Comparison of ENCODE assay signal across 11 cellular contexts in the genomic region with DNA sequence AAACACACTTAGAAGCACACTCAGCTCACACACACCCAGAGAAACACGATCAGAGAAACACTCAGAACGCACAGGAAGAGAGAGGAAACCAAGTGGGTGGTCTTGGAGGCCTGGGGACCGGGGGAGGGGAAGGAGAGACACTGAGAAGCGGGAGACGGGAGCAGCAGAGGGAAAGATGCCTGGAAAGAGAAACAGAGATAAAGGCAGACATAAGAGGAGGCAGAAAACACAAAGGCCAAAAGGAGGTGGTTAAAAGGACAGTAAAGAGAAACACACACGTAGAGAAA. TPM values are rescaled to one million over a fixed set of nuclear protein-coding genes. Genes with fewer than 3 reads are reported as not detected.
DNase-seq lines count a peak whose midpoint lies in the region; ATAC-seq and TF ChIP-seq lines count a peak whose summit lies in the region.
"Had no signal": no experiment of that assay in that cellular context is flagged by ENCODE, and none has a peak within 500 bp of the region (broad histone marks: within the 10 kb centered on the region; RNA-seq: fewer than 3 reads in every experiment).

No MANE protein-coding gene starts in this region.

- 36 to 40% methylated on average over 6 of the region's 6 CpGs for WGBS in thyroid gland, 2 donors

- peak; percentile 29 for ATAC-seq in WTC11
- no peak for ATAC-seq in naive thymus-derived CD4-positive, alpha-beta T cell

- DNase-seq in WTC11 (ENCODE audit: low spot score) (peak; percentile 28), hepatic stellate cell (ENCODE audit: low spot score) (peak; percentile 38), amygdala (lab: John Stamatoyannopoulos, UW) (no peak), head of caudate nucleus (no peak), thyroid gland (no peak)
- no peak for DNase-seq in naive thymus-derived CD4-positive, alpha-beta T cell
- DNase-seq: cerebellar nuclear complex, DMS53, NCI-H187 had no signal

- H3K9me3 Mint-ChIP-seq in WTC11, result peaks cover 13% of the 10 kb centered on the region
- no peaks in the 10 kb centered on the region for H3K9me3 Mint-ChIP-seq in naive thymus-derived CD4-positive, alpha-beta T cell

- H3K9ac ChIP-seq in BLaER1 (peak overlapping the region; percentile 77; the same call in 1 of the 2 replicates), rectal smooth muscle tissue (ENCODE audit: low read length) (no peak overlapping the region)

- intact Hi-C loops in head of caudate nucleus (cut with DNase I) (no loop called here), thyroid gland (cut with DNase I) (no loop called here)
- intact Hi-C loops in naive thymus-derived CD4-positive, alpha-beta T cell (cut with micrococcal nuclease), result no loop called here

- H3K36me3 ChIP-seq in BLaER1 (peaks cover 18% of the 10 kb centered on the region), rectal smooth muscle tissue (ENCODE audit: control insufficient read depth, insufficient read depth, low read length) (no peaks in the 10 kb centered on the region), thyroid gland (no peaks in the 10 kb centered on the region)
- H3K36me3 ChIP-seq in naive thymus-derived CD4-positive, alpha-beta T cell (ENCODE audit: control insufficient read depth in 2 of 3, insufficient read depth in 3 of 3, low read length in 3 of 3), result no peaks in the 10 kb centered on the region

- H3K27me3 Mint-ChIP-seq in WTC11 (ENCODE audit: low read depth), result peaks cover 5% of the 10 kb centered on the region; the same call in 1 of the 2 replicates
- H3K27me3 Mint-ChIP-seq in naive thymus-derived CD4-positive, alpha-beta T cell, result peaks cover 36 to 56% (median 42%) of the 10 kb centered on the region in 5 donors

- peaks cover 16% of the 10 kb centered on the region for H3K36me3 Mint-ChIP-seq in WTC11
- H3K36me3 Mint-ChIP-seq in naive thymus-derived CD4-positive, alpha-beta T cell, result no peaks in the 10 kb centered on the region

- no peak overlapping the region for H3K27ac Mint-ChIP-seq in WTC11
- no peak overlapping the region for H3K27ac Mint-ChIP-seq in naive thymus-derived CD4-positive, alpha-beta T cell

- H4K20me1 ChIP-seq in BLaER1, result no peaks in the 10 kb centered on the region

- H3K9me3 ChIP-seq in BLaER1 (no peaks in the 10 kb centered on the region), thyroid gland (no peaks in the 10 kb centered on the region)
- no peaks in the 10 kb centered on the region for H3K9me3 ChIP-seq in naive thymus-derived CD4-positive, alpha-beta T cell (ENCODE audit: control insufficient read depth in 2 of 3, low read length in 3 of 3)

- POLR2A ChIA-PET in WTC11 (lab: Charles Lee), result interaction anchor here (0.6 kb wide), 2 partner anchors 129 to 142 kb away, joined by 3 to 6 read pairs; no protein-coding TSS in a partner anchor
- POLR2A ChIA-PET in naive thymus-derived CD4-positive, alpha-beta T cell (lab: Charles Lee), result no interaction called here

- peak overlapping the region; percentile 74 for H3K4me3 ChIP-seq in BLaER1
- H3K4me3 ChIP-seq in rectal smooth muscle tissue (ENCODE audit: low read length), result peak overlapping the region; percentile 69
- H3K4me3 ChIP-seq in thyroid gland (replicated peaks in 1 of 3), result peak overlapping the region in 1 of 3 donors; percentile 65
- H3K4me3 ChIP-seq in naive thymus-derived CD4-positive, alpha-beta T cell (ENCODE audit: low read length), result no peak overlapping the region

- TF ChIP-seq CTCF in WTC11 (IDR thresholded peaks at IDR 0.05) (no peak), thyroid gland (IDR thresholded peaks at IDR 0.05) (no peak)

- peaks cover 33% of the 10 kb centered on the region for H3K27me3 ChIP-seq in BLaER1
- H3K27me3 ChIP-seq in rectal smooth muscle tissue (ENCODE audit: control insufficient read depth, insufficient read depth, low read length), result no peaks in the 10 kb centered on the region
- no peaks in the 10 kb centered on the region for H3K27me3 ChIP-seq in thyroid gland
- peaks cover 0 to 13% of the 10 kb centered on the region in 2 donors for H3K27me3 ChIP-seq in naive thymus-derived CD4-positive, alpha-beta T cell (ENCODE audit: control insufficient read depth in 2 of 2, insufficient read depth in 2 of 2, low read length in 2 of 2)

- H3K4me3 Mint-ChIP-seq in WTC11, result no peak overlapping the region
- no peak overlapping the region for H3K4me3 Mint-ChIP-seq in naive thymus-derived CD4-positive, alpha-beta T cell

- TF ChIP-seq POLR2A in thyroid gland (IDR thresholded peaks at IDR 0.05), result no peak

- CTCF ChIA-PET in WTC11 (lab: Charles Lee), result interaction anchor here (0.7 to 3.0 kb wide), 6 partner anchors 8 to 109 kb away, joined by 4 to 26 read pairs (median 8); a partner anchor contains a TSS
- CTCF ChIA-PET in naive thymus-derived CD4-positive, alpha-beta T cell (lab: Charles Lee), result interaction anchor here (1.3 kb wide), 1 partner anchor 52 kb away, joined by 3 read pairs; a partner anchor contains a TSS

- H3K4me2 ChIP-seq in BLaER1, result peak overlapping the region; percentile 88

- peaks cover 12% of the 10 kb centered on the region for H3K4me1 Mint-ChIP-seq in WTC11
- H3K4me1 Mint-ChIP-seq in naive thymus-derived CD4-positive, alpha-beta T cell, result no peaks in the 10 kb centered on the region

- H3K4me1 ChIP-seq in BLaER1, result peaks cover 23% of the 10 kb centered on the region
- no peaks in the 10 kb centered on the region for H3K4me1 ChIP-seq in rectal smooth muscle tissue (ENCODE audit: control insufficient read depth, insufficient read depth, low read length)
- H3K4me1 ChIP-seq in thyroid gland, result peaks cover 10 to 12% of the 10 kb centered on the region in 2 donors
- H3K4me1 ChIP-seq in naive thymus-derived CD4-positive, alpha-beta T cell (ENCODE audit: control insufficient read depth in 2 of 2, insufficient read depth in 2 of 2, low read length in 2 of 2), result no peaks in the 10 kb centered on the region

- H3K27ac ChIP-seq in BLaER1 (no peak overlapping the region), rectal smooth muscle tissue (ENCODE audit: low read depth, low read length) (no peak overlapping the region), thyroid gland (no peak overlapping the region)
- no peak overlapping the region for H3K27ac ChIP-seq in naive thymus-derived CD4-positive, alpha-beta T cell (ENCODE audit: low read depth, low read length)

TF ChIP-seq in WTC11, 78 proteins besides CTCF, POLR2A, EP300 and RAD21:
- TF ChIP-seq, protein P1, sequence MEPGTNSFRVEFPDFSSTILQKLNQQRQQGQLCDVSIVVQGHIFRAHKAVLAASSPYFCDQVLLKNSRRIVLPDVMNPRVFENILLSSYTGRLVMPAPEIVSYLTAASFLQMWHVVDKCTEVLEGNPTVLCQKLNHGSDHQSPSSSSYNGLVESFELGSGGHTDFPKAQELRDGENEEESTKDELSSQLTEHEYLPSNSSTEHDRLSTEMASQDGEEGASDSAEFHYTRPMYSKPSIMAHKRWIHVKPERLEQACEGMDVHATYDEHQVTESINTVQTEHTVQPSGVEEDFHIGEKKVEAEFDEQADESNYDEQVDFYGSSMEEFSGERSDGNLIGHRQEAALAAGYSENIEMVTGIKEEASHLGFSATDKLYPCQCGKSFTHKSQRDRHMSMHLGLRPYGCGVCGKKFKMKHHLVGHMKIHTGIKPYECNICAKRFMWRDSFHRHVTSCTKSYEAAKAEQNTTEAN (CRISPR knock-in tag; IDR thresholded peaks at IDR 0.05), result peak; percentile 78; the same call in 1 of the 2 replicates
- TF ChIP-seq ZNF671 (CRISPR knock-in tag; IDR thresholded peaks at IDR 0.05), result no peak

RNA-seq across cellular contexts. Expression of a gene that starts 1.3 kb away (rescaled TPM):
- total RNA-seq in WTC11 (2021), result 66.0 to 70.3 TPM (median 69.8 TPM) in 3 replicates
- total RNA-seq in thyroid gland, result 100 to 1,000 TPM in 1 of 4 donors, 10 to 100 TPM in 3; 57.0 to 121 (median 74.8) TPM
- total RNA-seq in naive thymus-derived CD4-positive, alpha-beta T cell, result 1 to 10 TPM in 1 of 5 experiments, under 1 TPM in 1, not detected in 3; 0.73 to 1.6 TPM
- polyA plus RNA-seq in naive thymus-derived CD4-positive, alpha-beta T cell, result not detected

RNA-seq across cellular contexts. Expression of a gene that starts 52.3 kb away (rescaled TPM):
- total RNA-seq in WTC11 (2021) (26.5 to 29.9 TPM (median 28.9 TPM) in 3 replicates), thyroid gland (100 to 1,000 TPM in 2 of 4 donors, 10 to 100 TPM in 2; 91.9 to 143 (median 97.8) TPM)
- total RNA-seq in naive thymus-derived CD4-positive, alpha-beta T cell, result 1 to 10 TPM; 2.2 to 8.0 (median 6.9) TPM
- polyA plus RNA-seq in naive thymus-derived CD4-positive, alpha-beta T cell, result 1 to 10 TPM in 1 of 2 donors, under 1 TPM in 1; 0.93 to 2.6 TPM

Comparison
In these comparisons a context has a peak if more than half of its experiments do, and no peak if none do; other contexts are left out.
1. DNase-seq: peak in WTC11 (single experiment) and hepatic stellate cell (single experiment); none in amygdala (0 of 56), head of caudate nucleus (0 of 42), thyroid gland (0 of 2) and naive thymus-derived CD4-positive, alpha-beta T cell (0 of 9).
2. RNA of a gene that starts 1.3 kb away (total RNA-seq): 57.0 to 121 TPM in thyroid gland and 66.0 to 70.3 TPM in WTC11; 0.73 to 1.6 TPM in naive thymus-derived CD4-positive, alpha-beta T cell; every median in the first group is over 10 times any median in the second.